33 cellular contexts compared by ENCODE assay signal in the genomic region with DNA sequence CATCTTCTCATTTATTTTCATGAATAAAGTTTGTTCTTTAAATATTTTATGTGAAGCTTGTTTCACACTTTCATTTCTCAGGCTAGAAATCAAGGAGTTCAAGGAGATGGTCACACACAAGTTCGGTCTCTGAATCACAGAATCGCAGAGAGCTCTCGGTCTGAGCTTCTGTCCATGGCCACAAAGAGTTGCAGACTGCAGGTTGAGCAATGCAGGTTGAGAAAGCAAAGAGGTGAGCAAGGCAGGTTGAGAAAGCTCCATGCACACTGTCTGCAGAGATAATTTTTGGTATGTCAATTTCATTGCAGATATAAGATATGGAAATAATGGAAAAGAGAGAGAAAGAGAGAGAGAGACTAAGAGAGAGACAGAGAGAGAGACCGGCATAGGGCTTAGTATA. TPM values are rescaled to one million over a fixed set of nuclear protein-coding genes. Genes with fewer than 3 reads are reported as not detected.
"Had no signal": no experiment of that assay in that cellular context is flagged by ENCODE, and none has a peak within 500 bp of the region (broad histone marks: within the 10 kb centered on the region; RNA-seq: fewer than 3 reads in every experiment).

No MANE protein-coding gene starts in this region.

- H3K36me3 ChIP-seq: brain microvascular endothelial cell, colonic mucosa, esophagus muscularis mucosa, gastrocnemius medialis, heart left ventricle had no signal

- H3K27ac Mint-ChIP-seq: activated CD8-positive, alpha-beta T cell treated with anti-CD3 and anti-CD28 coated beads for 36 hours; activated naive CD8-positive, alpha-beta T cell; activated T-helper 17 cell treated with anti-CD3 and anti-CD28 coated beads, Interleukin-2, amount 50 U/mL, for 72 hours had no signal

- H3K4me3 ChIP-seq: colonic mucosa, esophagus muscularis mucosa, gastrocnemius medialis, heart left ventricle had no signal

- H3K27me3 ChIP-seq: brain microvascular endothelial cell, colonic mucosa, foreskin keratinocyte had no signal

- H3K9me3 Mint-ChIP-seq: activated CD8-positive, alpha-beta T cell treated with anti-CD3 and anti-CD28 coated beads for 36 hours; activated T-cell treated with anti-CD3 and anti-CD28 coated beads, Interleukin-2, amount 50 U/mL, for 4 hours; activated T-helper 17 cell treated with anti-CD3 and anti-CD28 coated beads, Interleukin-2, amount 50 U/mL, for 72 hours had no signal

- H3K4me3 Mint-ChIP-seq: activated CD8-positive, alpha-beta T cell treated with anti-CD3 and anti-CD28 coated beads for 36 hours; activated naive CD8-positive, alpha-beta T cell; activated T-cell treated with anti-CD3 and anti-CD28 coated beads, Interleukin-2, amount 50 U/mL, for 4 hours; activated T-helper 17 cell treated with anti-CD3 and anti-CD28 coated beads, Interleukin-2, amount 50 U/mL, for 72 hours had no signal

- ATAC-seq: activated CD8-positive, alpha-beta T cell treated with anti-CD3 and anti-CD28 coated beads for 36 hours; activated T-cell treated with anti-CD3 and anti-CD28 coated beads, Interleukin-2, amount 50 U/mL, for 4 hours; activated T-helper 17 cell treated with anti-CD3 and anti-CD28 coated beads, Interleukin-2, amount 50 U/mL, for 72 hours; foreskin keratinocyte; gastrocnemius medialis; heart left ventricle had no signal

- H3K4me1 ChIP-seq: colonic mucosa, esophagus muscularis mucosa, gastrocnemius medialis, heart left ventricle had no signal

- H3K27ac ChIP-seq: brain microvascular endothelial cell, colonic mucosa, esophagus muscularis mucosa, foreskin keratinocyte, gastrocnemius medialis, heart left ventricle had no signal

- FAIRE-seq: astrocyte, endometrium, endothelial cell of umbilical vein had no signal

- H3K9me3 ChIP-seq: colonic mucosa, esophagus muscularis mucosa, gastrocnemius medialis, heart left ventricle had no signal

- H3K4me1 Mint-ChIP-seq: activated T-helper 17 cell treated with anti-CD3 and anti-CD28 coated beads, Interleukin-2, amount 50 U/mL, for 72 hours had no signal

- DNase-seq: activated CD4-positive, alpha-beta T cell treated with anti-CD3 and anti-CD28 coated beads for 4 hours; activated CD4-positive, alpha-beta T cell treated with anti-CD3 and anti-CD28 coated beads, Interleukin-2, amount 50 U/mL, for 1 hour; activated CD4-positive, alpha-beta T cell treated with anti-CD3 and anti-CD28 coated beads, Interleukin-2, amount 50 U/mL, for 48 hours; activated CD4-positive, CD25-positive, alpha-beta regulatory T cell; activated CD4-positive, CD25-positive, alpha-beta regulatory T cell treated with anti-CD3 and anti-CD28 coated beads, Interleukin-2, amount 50 U/mL, for 72 hours; activated CD8-positive, alpha-beta memory T cell treated with anti-CD3 and anti-CD28 coated beads for 24 hours; activated CD8-positive, alpha-beta T cell treated with anti-CD3 and anti-CD28 coated beads for 36 hours; activated effector memory CD4-positive, alpha-beta T cell treated with Interleukin-2 at 50 U/mL for 16 hours; activated gamma-delta T cell treated with Interleukin-2 at 50 U/mL for 16 hours; activated naive CD4-positive, alpha-beta T cell treated with anti-CD3 and anti-CD28 coated beads, Interleukin-2, amount 50 U/mL, for 16 hours; activated naive CD4-positive, alpha-beta T cell treated with Interleukin-2 at 50 U/mL for 16 hours; activated T-cell treated with anti-CD3 and anti-CD28 coated beads, Interleukin-2, amount 50 U/mL, for 4 hours; amniotic stem cell; anterior cingulate cortex; brain microvascular endothelial cell; caudate nucleus; colonic mucosa; effector CD8-positive, alpha-beta T cell; erythroblast; foreskin keratinocyte; gastrocnemius medialis; glutamatergic neuron; heart left ventricle; T-helper 2 cell had no signal

- H3K36me3 Mint-ChIP-seq: activated naive CD8-positive, alpha-beta T cell had no signal

RNA-seq across cellular contexts. Expression of a gene that starts 41.2 kb away (rescaled TPM):
- total RNA-seq: activated CD8-positive, alpha-beta T cell treated with anti-CD3 and anti-CD28 coated beads for 36 hours; activated T-cell treated with anti-CD3 and anti-CD28 coated beads, Interleukin-2, amount 50 U/mL, for 4 hours; activated T-helper 17 cell treated with anti-CD3 and anti-CD28 coated beads, Interleukin-2, amount 50 U/mL, for 72 hours; astrocyte; colonic mucosa; dermis microvascular lymphatic vessel endothelial cell; endothelial cell of umbilical vein; esophagus muscularis mucosa; foreskin keratinocyte; gastrocnemius medialis; heart left ventricle; T-helper 1 cell treated with Interleukin-12 subunit alpha and Interleukin-12 subunit beta and Interleukin-4 antibody, amounts not matched to agents 30 ng/mL and 1 ng/mL, for 36 hours had no signal
- polyA plus RNA-seq: adipose tissue, endothelial cell of umbilical vein, foreskin keratinocyte, heart left ventricle had no signal

RNA-seq across cellular contexts. Expression of a gene that starts 55.8 kb away (rescaled TPM):
- total RNA-seq: activated CD8-positive, alpha-beta T cell treated with anti-CD3 and anti-CD28 coated beads for 36 hours; activated T-cell treated with anti-CD3 and anti-CD28 coated beads, Interleukin-2, amount 50 U/mL, for 4 hours; activated T-helper 17 cell treated with anti-CD3 and anti-CD28 coated beads, Interleukin-2, amount 50 U/mL, for 72 hours; astrocyte; dermis microvascular lymphatic vessel endothelial cell; endothelial cell of umbilical vein; esophagus muscularis mucosa; foreskin keratinocyte; gastrocnemius medialis; heart left ventricle; T-helper 1 cell treated with Interleukin-12 subunit alpha and Interleukin-12 subunit beta and Interleukin-4 antibody, amounts not matched to agents 30 ng/mL and 1 ng/mL, for 36 hours had no signal
- polyA plus RNA-seq: adipose tissue, endothelial cell of umbilical vein, foreskin keratinocyte, heart left ventricle had no signal

RNA-seq across cellular contexts. Expression of a gene that starts 59.6 kb away (rescaled TPM):
- total RNA-seq: activated CD8-positive, alpha-beta T cell treated with anti-CD3 and anti-CD28 coated beads for 36 hours; activated T-cell treated with anti-CD3 and anti-CD28 coated beads, Interleukin-2, amount 50 U/mL, for 4 hours; activated T-helper 17 cell treated with anti-CD3 and anti-CD28 coated beads, Interleukin-2, amount 50 U/mL, for 72 hours; astrocyte; dermis microvascular lymphatic vessel endothelial cell; endothelial cell of umbilical vein; esophagus muscularis mucosa; foreskin keratinocyte; gastrocnemius medialis; heart left ventricle; T-helper 1 cell treated with Interleukin-12 subunit alpha and Interleukin-12 subunit beta and Interleukin-4 antibody, amounts not matched to agents 30 ng/mL and 1 ng/mL, for 36 hours had no signal
- polyA plus RNA-seq: adipose tissue, endothelial cell of umbilical vein, foreskin keratinocyte, heart left ventricle had no signal
